ENCODE assay signal across 8 cellular contexts in genomic region chr18:28176933-28177827, GRCh38. TPM values are rescaled to one million over a fixed set of nuclear protein-coding genes. Genes with fewer than 3 reads are reported as not detected.
DNase-seq lines count a peak whose midpoint lies in the region; ATAC-seq, FAIRE-seq and TF ChIP-seq lines count a peak whose summit lies in the region.

Gene CDH2 (minus strand): TSS chr18:28177130. CDS start chr18:28177022, 108 bp downstream.

- in situ Hi-C loops in Caki2 (cut with HindIII; ENCODE audit: low pct_unique_long_range_greater_than_20kb, low sequenced_read_pairs): no loop called here
- in situ Hi-C loops in K562 (cut with MboI): no loop called here

- no peak for TF ChIP-seq POLR2A in K562 (conservative IDR thresholded peaks at IDR 0.05)

- H3K9ac ChIP-seq in K562 (ENCODE audit: insufficient read depth in 1 of 2, low read depth in 2 of 2, low read length in 2 of 2): no peak within 1 kb of the TSS
- H3K9ac ChIP-seq in rectal smooth muscle tissue (ENCODE audit: low read length): no peak within 1 kb of the TSS

- peak; percentile 81 for DNase-seq in Caki2 (ENCODE audit: low read depth)
- DNase-seq in NCI-H748 treated with DMSO at 0.1 percent for 48 hours (lab: John Stamatoyannopoulos, UW): peak; percentile 77
- no peak for DNase-seq in K562 (ENCODE audit: extremely low read depth in 1 of 4, low spot score in 3 of 4)
- peak; percentile 32 to 88 (median 76) for DNase-seq in hypothalamus (lab: John Stamatoyannopoulos, UW)
- no peak for DNase-seq in GM19239 (ENCODE audit: insufficient read length, low spot score)

- no peak within 1 kb of the TSS for H3K4me3 ChIP-seq in K562
- H3K4me3 ChIP-seq in rectal smooth muscle tissue (ENCODE audit: low read length): peak within 1 kb of the TSS; percentile 66

- no peak for TF ChIP-seq EP300 in K562 (IDR thresholded peaks at IDR 0.05; ENCODE audit: low read length)

- POLR2A ChIA-PET in K562 (lab: Yijun Ruan, JAX): no interaction called here

- TF ChIP-seq RAD21 in K562 (CRISPR knock-in tag; conservative IDR thresholded peaks at IDR 0.05 in 1 of 2, IDR thresholded peaks at IDR 0.05 in 1 of 2): no peak

- BruUV-seq in K562 (replicated peaks; lab: Mats Ljungman, UMichigan): no TSS peak

- intact Hi-C loops in K562 (cut with micrococcal nuclease): no loop called here

- H3K36me3 ChIP-seq in K562 (ENCODE audit: control insufficient read depth, insufficient read depth, low read length) (no peaks in the 10 kb centered on the region), rectal smooth muscle tissue (ENCODE audit: control insufficient read depth, insufficient read depth, low read length) (no peaks in the 10 kb centered on the region)

- CTCF ChIA-PET in K562 (lab: Yijun Ruan, JAX; ENCODE audit: low intra/inter-chr PET ratio): no interaction called here

- no peak for TF ChIP-seq CTCF in K562 (IDR thresholded peaks at IDR 0.05 in 2 of 3, conservative IDR thresholded peaks at IDR 0.05 in 1 of 3; ENCODE audit: insufficient read depth in 2 of 3, low read depth in 1 of 3, low read length in 3 of 3)

- FAIRE-seq in K562 (lab: Jason Lieb, UNC) (no peak), GM19239 (lab: Jason Lieb, UNC) (no peak)

- H3K27me3 ChIP-seq in K562 (ENCODE audit: control insufficient read depth in 2 of 2, insufficient read depth in 2 of 2, low read length in 2 of 2) (no peaks in the 10 kb centered on the region), rectal smooth muscle tissue (ENCODE audit: control insufficient read depth, insufficient read depth, low read length) (peaks cover 6% of the 10 kb centered on the region)

- H3K27ac ChIP-seq in K562 (ENCODE audit: extremely low read depth, low read depth, low read length) (no peak within 1 kb of the TSS), rectal smooth muscle tissue (ENCODE audit: low read depth, low read length) (no peak within 1 kb of the TSS)

- ATAC-seq in HG03025 (IDR thresholded peaks at IDR 0.05; ENCODE audit: low FRiP score, unreplicated experiment): peak; percentile 56
- no peak for ATAC-seq in K562
- ATAC-seq in HG02588 (IDR thresholded peaks at IDR 0.05; ENCODE audit: unreplicated experiment): no peak

- H3K9me3 ChIP-seq in K562 (replicated peaks; ENCODE audit: control insufficient read depth, insufficient read depth, low read depth, low read length): no peaks in the 10 kb centered on the region

- H4K20me1 ChIP-seq in K562 (replicated peaks; ENCODE audit: control insufficient read depth, insufficient read depth, low read length): no peaks in the 10 kb centered on the region

- H2AFZ ChIP-seq in K562 (ENCODE audit: low read depth, low read length): no peak within 1 kb of the TSS

- 50% methylated on average over 36 of the region's 108 CpGs for WGBS in K562 (ENCODE audit: insufficient coverage, low coverage, missing lambda C conversion rate)

- no peak within 1 kb of the TSS for H3K4me2 ChIP-seq in K562 (ENCODE audit: insufficient read depth, low read length)

- H3K4me1 ChIP-seq in K562 (replicated peaks in 1 of 2; ENCODE audit: control insufficient read depth in 2 of 2, insufficient read depth in 2 of 2, low read length in 2 of 2) (no peaks in the 10 kb centered on the region), rectal smooth muscle tissue (ENCODE audit: control insufficient read depth, insufficient read depth, low read length) (peaks cover 4% of the 10 kb centered on the region)

- no peaks in the 10 kb centered on the region for H3K9me1 ChIP-seq in K562 (ENCODE audit: control insufficient read depth, insufficient read depth, low read length)

- no peaks in the 10 kb centered on the region for H3K79me2 ChIP-seq in K562 (ENCODE audit: control insufficient read depth, insufficient read depth, low read length)

TF ChIP-seq in K562, 482 proteins besides CTCF, POLR2A, EP300 and RAD21:
- TF ChIP-seq HNRNPK (IDR thresholded peaks at IDR 0.05; ENCODE audit: low read depth, low read length, poor library complexity, severe bottlenecking) (peak; percentile 19), HEY1 (CRISPR knock-in tag; IDR thresholded peaks at IDR 0.05; ENCODE audit: borderline replicate concordance) (no peak), CBX5 (IDR thresholded peaks at IDR 0.05; ENCODE audit: borderline replicate concordance, low read depth) (no peak), PBX2 (CRISPR knock-in tag; IDR thresholded peaks at IDR 0.05; ENCODE audit: low read depth) (no peak), PBX2 (tag; conservative IDR thresholded peaks at IDR 0.05; ENCODE audit: low read depth) (no peak), CCAR2 (IDR thresholded peaks at IDR 0.05; ENCODE audit: low read depth, low read length) (no peak), ZBTB9 (CRISPR knock-in tag; IDR thresholded peaks at IDR 0.05) (no peak), SNIP1 (IDR thresholded peaks at IDR 0.05; ENCODE audit: low read depth) (no peak), ZFP1 (CRISPR knock-in tag; IDR thresholded peaks at IDR 0.05) (no peak)

RNA-seq across cellular contexts. Expression of gene CDH2, which starts in this region (rescaled TPM):
- total RNA-seq in Caki2 (2014; rRNA removed; shearing (Covaris generic); ENCODE audit: low replicate concordance): 82.4 and 83.5 TPM in 2 replicates
- total RNA-seq in K562 (2011; cell fraction: chromatin; rRNA removed; ENCODE audit: low replicate concordance): not detected in 2 replicates
- not detected in 2 replicates for total RNA-seq in K562 (2011; cell fraction: nucleolus; rRNA removed)
- total RNA-seq in K562 (2011; cell fraction: nucleoplasm; rRNA removed): not detected in 2 replicates
- total RNA-seq in K562 (2014; rRNA removed) (not detected in 2 replicates), K562 (2014; rRNA removed; fragmentation: Illumina TruSeq; extraction: Trizol) (not detected in 2 replicates), K562 (2015; rRNA removed; fragmentation: Illumina TruSeq; extraction: Trizol) (not detected in 2 replicates), K562 (2021) (0.04 and 0.09 TPM in 2 replicates)
- polyA plus RNA-seq in K562 (2011; rRNA removed) (not detected in 2 replicates), K562 (2014; fragmentation: Illumina TruSeq; extraction: Trizol) (not detected in 2 replicates), K562 (2014; fragmentation: Nextera tagmentation; extraction: Ambion mirVana) (not detected), K562 (2014; rRNA removed) (not detected in 2 replicates)
- not detected in 2 replicates for polyA plus RNA-seq in K562 (2011; cell fraction: cytosol; rRNA removed)
- not detected in 2 replicates for polyA plus RNA-seq in K562 (2011; cell fraction: nucleus; rRNA removed)
- not detected in 2 replicates for polyA plus RNA-seq in K562 (2012)
- polyA minus RNA-seq in K562 (2011; rRNA and poly(A)+ RNA removed): not detected in 2 replicates
- polyA minus RNA-seq in K562 (2011; cell fraction: cytosol; rRNA and poly(A)+ RNA removed): not detected in 2 replicates
- polyA minus RNA-seq in K562 (2011; cell fraction: nucleus; rRNA and poly(A)+ RNA removed): not detected in 2 replicates

Comparison
In these comparisons a context has a peak if more than half of its experiments do, and no peak if none do; other contexts are left out.
1. RNA of gene CDH2 (total RNA-seq): 82.4 to 83.5 TPM in Caki2; 0.04 to 0.09 TPM in K562; every median in the first group is over 10 times any median in the second.
2. DNase-seq: peak in Caki2 (single experiment), NCI-H748 treated with DMSO at 0.1 percent for 48 hours (single experiment) and hypothalamus (51 of 51); none in K562 (0 of 4) and GM19239 (single experiment).